Comparison of ENCODE assay signal across 18 cellular contexts in genomic region chr6:134937426-134937825, GRCh38. TPM values are rescaled to one million over a fixed set of nuclear protein-coding genes. Genes with fewer than 3 reads are reported as not detected.
DNase-seq lines count a peak whose midpoint lies in the region; ATAC-seq, FAIRE-seq and TF ChIP-seq lines count a peak whose summit lies in the region.
"Had no signal": no experiment of that assay in that cellular context is flagged by ENCODE, and none has a peak within 500 bp of the region (broad histone marks: within the 10 kb centered on the region; RNA-seq: fewer than 3 reads in every experiment).

No MANE protein-coding gene starts in this region.

- H3K27me3 ChIP-seq in adipocyte (replicated peaks; ENCODE audit: control insufficient read depth, insufficient read depth, low read length) (no peaks in the 10 kb centered on the region), keratinocyte (ENCODE audit: control insufficient read depth, extremely low read depth, insufficient read depth, low read length) (no peaks in the 10 kb centered on the region), upper lobe of left lung (no peaks in the 10 kb centered on the region)
- H3K27me3 ChIP-seq: cardiac muscle cell had no signal

- dilution Hi-C loops in keratinocyte (cut with MboI; ENCODE audit: extremely low pct_ligation_motif_present, low sequenced_read_pairs), result no loop called here

- H3K4me1 Mint-ChIP-seq in HFFc6 (ENCODE audit: low read depth), result peaks cover 46% of the 10 kb centered on the region
- H3K4me1 Mint-ChIP-seq in activated CD8-positive, alpha-beta T cell treated with anti-CD3 and anti-CD28 coated beads, Interleukin-2, amount 10 ng/mL, durations not matched to agents 7 days and 5 days (ENCODE audit: low read depth), result peaks cover 7% of the 10 kb centered on the region
- H3K4me1 Mint-ChIP-seq: memory B cell had no signal

- TF ChIP-seq POLR2A in upper lobe of left lung (IDR thresholded peaks at IDR 0.05), result no peak

- peaks cover 15% of the 10 kb centered on the region for H3K4me1 ChIP-seq in adipocyte (ENCODE audit: control insufficient read depth, insufficient read depth, low read length)
- peaks cover 17% of the 10 kb centered on the region for H3K4me1 ChIP-seq in keratinocyte (ENCODE audit: control insufficient read depth, extremely low read depth, insufficient read depth, low read length)
- H3K4me1 ChIP-seq in upper lobe of left lung, result no peaks in the 10 kb centered on the region

- WGBS in upper lobe of left lung, 2 donors, result 86 to 94% methylated on average over 5 of the region's 5 CpGs

- no peaks in the 10 kb centered on the region for H3K36me3 ChIP-seq in adipocyte (ENCODE audit: control insufficient read depth, insufficient read depth, low read length, severe bottlenecking)
- H3K36me3 ChIP-seq in keratinocyte (ENCODE audit: control insufficient read depth in 2 of 2, extremely low read depth in 1 of 2, insufficient read depth in 2 of 2, low read length in 2 of 2), result no peaks in the 10 kb centered on the region
- H3K36me3 ChIP-seq in upper lobe of left lung, result no peaks in the 10 kb centered on the region
- H3K36me3 ChIP-seq: cardiac muscle cell, thoracic aorta had no signal

- DNase-seq in HFFc6 (peak; percentile 28), adipocyte (ENCODE audit: low read depth) (peak; percentile 44), keratinocyte (ENCODE audit: low read depth, low spot score) (no peak), upper lobe of left lung (no peak), OCI-M1 (lab: John Stamatoyannopoulos, UW) (no peak)
- no peak for DNase-seq in activated CD8-positive, alpha-beta T cell treated with anti-CD3 and anti-CD28 coated beads, Interleukin-2, amount 10 ng/mL, durations not matched to agents 7 days and 5 days
- DNase-seq in activated CD4-positive, alpha-beta T cell treated with anti-CD3 and anti-CD28 coated beads for 48 hours, result no peak
- DNase-seq: activated naive CD8-positive, alpha-beta T cell treated with anti-CD3 and anti-CD28 coated beads, Interleukin-2, amount 10 ng/mL, durations not matched to agents 7 days and 5 days; CD4-positive, CD25-positive, alpha-beta regulatory T cell; kidney; NCI-H146; NCI-H2227 treated with DMSO at 0.1 percent for 48 hours; SIG-M5 had no signal

- H3K36me3 Mint-ChIP-seq in HFFc6 (ENCODE audit: low read depth), result no peaks in the 10 kb centered on the region
- no peaks in the 10 kb centered on the region for H3K36me3 Mint-ChIP-seq in activated CD8-positive, alpha-beta T cell treated with anti-CD3 and anti-CD28 coated beads, Interleukin-2, amount 10 ng/mL, durations not matched to agents 7 days and 5 days (ENCODE audit: low read depth)
- H3K36me3 Mint-ChIP-seq: activated naive CD8-positive, alpha-beta T cell treated with anti-CD3 and anti-CD28 coated beads, Interleukin-2, amount 10 ng/mL, durations not matched to agents 7 days and 5 days; memory B cell had no signal

- POLR2A ChIA-PET in activated CD8-positive, alpha-beta T cell treated with anti-CD3 and anti-CD28 coated beads, Interleukin-2, amount 10 ng/mL, durations not matched to agents 7 days and 5 days (lab: Charles Lee), result no interaction called here

- H3K9me3 Mint-ChIP-seq in HFFc6, result no peaks in the 10 kb centered on the region
- no peaks in the 10 kb centered on the region for H3K9me3 Mint-ChIP-seq in activated CD8-positive, alpha-beta T cell treated with anti-CD3 and anti-CD28 coated beads, Interleukin-2, amount 10 ng/mL, durations not matched to agents 7 days and 5 days (ENCODE audit: insufficient read depth)
- H3K9me3 Mint-ChIP-seq: activated naive CD8-positive, alpha-beta T cell treated with anti-CD3 and anti-CD28 coated beads, Interleukin-2, amount 10 ng/mL, durations not matched to agents 7 days and 5 days; activated T-helper 17 cell treated with anti-CD3 and anti-CD28 coated beads, Interleukin-2, amount 50 U/mL, for 72 hours; CD4-positive, CD25-positive, alpha-beta regulatory T cell; memory B cell had no signal

- ATAC-seq in upper lobe of left lung (ENCODE audit: low FRiP score in 2 of 2), result peak; percentile 19 to 41
- ATAC-seq in activated CD8-positive, alpha-beta T cell treated with anti-CD3 and anti-CD28 coated beads, Interleukin-2, amount 10 ng/mL, durations not matched to agents 7 days and 5 days, result no peak
- ATAC-seq: activated T-helper 17 cell treated with anti-CD3 and anti-CD28 coated beads, Interleukin-2, amount 50 U/mL, for 72 hours; esophagus mucosa had no signal

- no peaks in the 10 kb centered on the region for H3K79me2 ChIP-seq in keratinocyte (ENCODE audit: control insufficient read depth, insufficient read depth, low read length)

- no peak for FAIRE-seq in keratinocyte (lab: Jason Lieb, UNC)
- FAIRE-seq: kidney had no signal

- peak overlapping the region; percentile 77 for H3K4me3 Mint-ChIP-seq in HFFc6
- H3K4me3 Mint-ChIP-seq in activated CD8-positive, alpha-beta T cell treated with anti-CD3 and anti-CD28 coated beads, Interleukin-2, amount 10 ng/mL, durations not matched to agents 7 days and 5 days, result no peak overlapping the region
- H3K4me3 Mint-ChIP-seq: activated naive CD8-positive, alpha-beta T cell treated with anti-CD3 and anti-CD28 coated beads, Interleukin-2, amount 10 ng/mL, durations not matched to agents 7 days and 5 days; activated T-helper 17 cell treated with anti-CD3 and anti-CD28 coated beads, Interleukin-2, amount 50 U/mL, for 72 hours; CD4-positive, CD25-positive, alpha-beta regulatory T cell; memory B cell had no signal

- H3K9me3 ChIP-seq in adipocyte (ENCODE audit: control insufficient read depth, low read length) (no peaks in the 10 kb centered on the region), keratinocyte (ENCODE audit: control insufficient read depth, low read depth, low read length) (no peaks in the 10 kb centered on the region), upper lobe of left lung (no peaks in the 10 kb centered on the region)
- H3K9me3 ChIP-seq: thoracic aorta had no signal

- H3K27ac Mint-ChIP-seq in HFFc6, result peak overlapping the region; percentile 88
- no peak overlapping the region for H3K27ac Mint-ChIP-seq in activated CD8-positive, alpha-beta T cell treated with anti-CD3 and anti-CD28 coated beads, Interleukin-2, amount 10 ng/mL, durations not matched to agents 7 days and 5 days
- H3K27ac Mint-ChIP-seq: activated naive CD8-positive, alpha-beta T cell treated with anti-CD3 and anti-CD28 coated beads, Interleukin-2, amount 10 ng/mL, durations not matched to agents 7 days and 5 days; activated T-helper 17 cell treated with anti-CD3 and anti-CD28 coated beads, Interleukin-2, amount 50 U/mL, for 72 hours; memory B cell had no signal

- peaks cover 2% of the 10 kb centered on the region; the same call in 1 of the 2 replicates for H3K27me3 Mint-ChIP-seq in HFFc6 (ENCODE audit: insufficient read depth)
- H3K27me3 Mint-ChIP-seq in activated CD8-positive, alpha-beta T cell treated with anti-CD3 and anti-CD28 coated beads, Interleukin-2, amount 10 ng/mL, durations not matched to agents 7 days and 5 days (ENCODE audit: low read depth), result no peaks in the 10 kb centered on the region
- H3K27me3 Mint-ChIP-seq: activated naive CD8-positive, alpha-beta T cell treated with anti-CD3 and anti-CD28 coated beads, Interleukin-2, amount 10 ng/mL, durations not matched to agents 7 days and 5 days; activated T-helper 17 cell treated with anti-CD3 and anti-CD28 coated beads, Interleukin-2, amount 50 U/mL, for 72 hours; CD4-positive, CD25-positive, alpha-beta regulatory T cell; memory B cell had no signal

- CTCF ChIA-PET in activated CD8-positive, alpha-beta T cell treated with anti-CD3 and anti-CD28 coated beads, Interleukin-2, amount 10 ng/mL, durations not matched to agents 7 days and 5 days (lab: Charles Lee), result no interaction called here

- H2AFZ ChIP-seq in keratinocyte (ENCODE audit: control insufficient read depth, low read length), result no peak overlapping the region

- no peaks in the 10 kb centered on the region for H4K20me1 ChIP-seq in keratinocyte (ENCODE audit: control insufficient read depth, extremely low read depth, insufficient read depth, low read length)

- no peak for TF ChIP-seq EP300 in upper lobe of left lung (IDR thresholded peaks at IDR 0.05)

- H3K9me1 ChIP-seq in keratinocyte (ENCODE audit: control insufficient read depth, extremely low read depth, insufficient read depth, low read length), result no peaks in the 10 kb centered on the region

- H3K27ac ChIP-seq in keratinocyte (ENCODE audit: control insufficient read depth, insufficient read depth, low read length) (peak overlapping the region; percentile 16), upper lobe of left lung (no peak overlapping the region)
- H3K27ac ChIP-seq: cardiac muscle cell, thoracic aorta had no signal

- TF ChIP-seq CTCF in HFFc6 (IDR thresholded peaks at IDR 0.05) (no peak), keratinocyte (optimal IDR thresholded peaks at IDR 0.05 in 1 of 3, IDR thresholded peaks at IDR 0.05 in 1 of 3, conservative IDR thresholded peaks at IDR 0.05 in 1 of 3; ENCODE audit: extremely low read depth in 1 of 3, insufficient read depth in 2 of 3, low read length in 3 of 3) (no peak), upper lobe of left lung (IDR thresholded peaks at IDR 0.05) (no peak)

- no peak overlapping the region for H3K4me2 ChIP-seq in keratinocyte (ENCODE audit: control insufficient read depth, extremely low read depth, insufficient read depth, low read depth, low read length)

- H3K9ac ChIP-seq in adipocyte (ENCODE audit: low read length), result peak overlapping the region; percentile 48
- no peak overlapping the region for H3K9ac ChIP-seq in keratinocyte (ENCODE audit: control insufficient read depth, extremely low read depth, insufficient read depth, low read length)

- H3K4me3 ChIP-seq in adipocyte (ENCODE audit: low read length), result no peak overlapping the region
- H3K4me3 ChIP-seq in keratinocyte (ENCODE audit: control insufficient read depth in 2 of 3, extremely low read depth in 1 of 3, insufficient read depth in 2 of 3, low read depth in 1 of 3, low read length in 3 of 3), result no peak overlapping the region
- H3K4me3 ChIP-seq in upper lobe of left lung, result no peak overlapping the region
- H3K4me3 ChIP-seq: cardiac muscle cell, thoracic aorta had no signal

RNA-seq across cellular contexts. Expression of gene ALDH8A1, which starts 12.5 kb away (rescaled TPM):
- not detected for total RNA-seq in HFFc6 (2021; fragmentation: NEBNext Ultra II Directional; extraction: Animal tissue kit (Norgen Biotek cat#: 25700))
- polyA plus RNA-seq in keratinocyte, result 0.15 to 0.66 TPM (median 0.62 TPM) in 3 replicates
- polyA plus RNA-seq in keratinocyte (2011; ENCODE audit: low read depth), result 0.69 TPM
- 0.13 and 0.21 TPM in 2 replicates for polyA plus RNA-seq in keratinocyte (2011; cell fraction: cytosol; rRNA removed)
- polyA plus RNA-seq in keratinocyte (2011; cell fraction: nucleus; rRNA removed), result 2.2 and 3.7 TPM in 2 replicates
- 0.08 and 2.6 TPM in 2 replicates for polyA plus RNA-seq in keratinocyte (2012; ENCODE audit: low replicate concordance)
- polyA minus RNA-seq in keratinocyte, result 0.69 to 8.5 TPM (median 1.7 TPM) in 3 replicates
- not detected for polyA minus RNA-seq in keratinocyte (2011; cell fraction: cytosol; rRNA and poly(A)+ RNA removed)
- 9.6 and 10.5 TPM in 2 replicates for polyA minus RNA-seq in keratinocyte (2011; cell fraction: nucleus; rRNA and poly(A)+ RNA removed)
- total RNA-seq in upper lobe of left lung, result 1 to 10 TPM in 1 of 6 donors, under 1 TPM in 3, not detected in 2; 0.23 to 2.7 (median 0.69) TPM
- under 1 TPM; 0.45 to 0.47 TPM for total RNA-seq in activated CD8-positive, alpha-beta T cell treated with anti-CD3 and anti-CD28 coated beads, Interleukin-2, amount 10 ng/mL, durations not matched to agents 7 days and 5 days

Comparison
In these comparisons a context has a peak if more than half of its experiments do, and no peak if none do; other contexts are left out.
1. DNase-seq: peak in HFFc6 (single experiment) and adipocyte (single experiment); none in keratinocyte (single experiment), upper lobe of left lung (0 of 2), OCI-M1 (single experiment), activated CD8-positive, alpha-beta T cell treated with anti-CD3 and anti-CD28 coated beads, Interleukin-2, amount 10 ng/mL, durations not matched to agents 7 days and 5 days (single experiment) and activated CD4-positive, alpha-beta T cell treated with anti-CD3 and anti-CD28 coated beads for 48 hours (single experiment).